Comparison of ENCODE assay signal across 8 cellular contexts in the genomic region with DNA sequence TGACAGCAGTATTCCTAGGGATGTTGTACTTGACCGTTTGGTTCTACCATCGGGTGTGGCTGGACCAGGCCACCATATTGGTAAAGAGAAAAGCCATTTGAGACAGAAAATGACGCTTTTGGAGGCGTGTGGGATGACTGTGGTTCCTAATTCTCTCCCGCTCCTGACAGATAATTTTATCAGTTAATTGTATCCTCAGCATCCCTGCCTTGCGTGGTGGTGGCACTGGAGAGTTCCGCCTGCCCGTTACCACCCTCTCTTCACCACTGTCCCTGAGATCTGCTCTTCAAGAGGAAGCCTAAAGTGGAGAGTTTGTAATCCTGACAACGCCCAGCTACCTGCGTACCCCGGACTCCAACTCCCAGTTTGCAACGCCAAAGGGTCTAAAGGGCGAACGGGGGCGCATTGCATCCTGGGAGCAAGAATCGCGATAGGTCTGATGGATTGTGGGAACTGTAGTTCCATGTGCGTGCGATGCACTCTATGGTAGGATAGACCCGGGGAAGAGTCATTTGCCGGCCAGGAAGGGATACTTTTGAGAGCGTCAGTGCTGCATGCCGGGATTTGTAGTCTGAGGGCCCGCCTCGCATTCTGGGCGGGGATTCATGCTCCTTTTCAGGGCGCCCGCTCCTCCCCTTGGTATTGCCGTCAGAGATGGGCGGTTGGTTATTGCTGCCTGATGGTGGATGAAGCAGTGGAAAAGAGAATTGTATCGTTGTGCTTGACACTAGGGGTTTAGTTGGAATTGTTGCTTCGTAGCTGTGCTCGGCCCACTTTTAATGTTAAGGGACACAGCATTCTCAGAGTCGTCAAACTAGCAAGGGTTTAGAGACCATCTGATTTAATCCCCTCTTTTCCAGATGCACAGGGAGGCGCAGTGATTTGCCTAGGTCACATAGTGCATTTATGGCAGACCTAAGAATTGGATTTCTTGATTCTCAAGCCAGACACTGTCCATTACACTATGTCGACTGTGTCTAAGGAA.
DNase-seq lines count a peak whose midpoint lies in the region; ATAC-seq and TF ChIP-seq lines count a peak whose summit lies in the region.

No MANE protein-coding gene starts in this region.

- H3K9me3 ChIP-seq in WERI-Rb-1 (ENCODE audit: severe bottlenecking) = no peaks in the 10 kb centered on the region

- H3K27me3 ChIP-seq in WERI-Rb-1 (ENCODE audit: insufficient read depth, low read depth, severe bottlenecking) = no peaks in the 10 kb centered on the region

- H3K36me3 ChIP-seq in WERI-Rb-1 = peaks cover 40% of the 10 kb centered on the region

- no peak for TF ChIP-seq CTCF in WERI-Rb-1 (IDR thresholded peaks at IDR 0.05; ENCODE audit: low read depth, low read length)
- no peak for TF ChIP-seq CTCF in cardiac fibroblast (IDR thresholded peaks at IDR 0.05; ENCODE audit: low read depth, low read length)

- ATAC-seq in GM18909 (IDR thresholded peaks at IDR 0.05; ENCODE audit: poor library complexity, unreplicated experiment) (peak; percentile 65), HG03139 (IDR thresholded peaks at IDR 0.05; ENCODE audit: unreplicated experiment) (peak; percentile 52)

- H3K27ac ChIP-seq in WERI-Rb-1 = peak overlapping the region; percentile 95
- H3K27ac ChIP-seq in skin epidermis = peak overlapping the region; percentile 69 to 100 (median 97)

- DNase-seq in AG08396 (ENCODE audit: low spot score) = peak; percentile 94
- DNase-seq in NCI-H2196 treated with DMSO at 0.1 percent for 48 hours (lab: John Stamatoyannopoulos, UW; ENCODE audit: unreplicated experiment) = peak; percentile 90
- DNase-seq in WERI-Rb-1 = peak; percentile 97
- DNase-seq in cardiac fibroblast (ENCODE audit: low read depth in 2 of 2) = peak; percentile 100
- peak; percentile 88 for DNase-seq in iPS-NIHi11 (ENCODE audit: low spot score)

- H3K4me3 ChIP-seq in WERI-Rb-1 (ENCODE audit: low read depth, low read length) (peak overlapping the region; percentile 95), cardiac fibroblast (replicated peaks in 1 of 2; ENCODE audit: low read depth in 2 of 2, low read length in 2 of 2) (peak overlapping the region; percentile 62 to 66), skin epidermis (peak overlapping the region; percentile 35 to 98 (median 92))

Comparison
In these comparisons a context has a peak if more than half of its experiments do, and no peak if none do; other contexts are left out.
1. Peak in every context shown above with its lines: DNase-seq, ATAC-seq, H3K4me3 ChIP-seq and H3K27ac ChIP-seq.